In genomic region chr11:33706546-33706945, GRCh38 we compare ENCODE assay signal across 1 cellular context.
TF ChIP-seq lines count a peak whose summit lies in the region.

No MANE protein-coding gene starts in this region.

TF ChIP-seq in liver, 16 proteins besides CTCF, POLR2A, EP300 and RAD21 (continued from another document):
- no peak for TF ChIP-seq EGR1 (IDR thresholded peaks at IDR 0.05; ENCODE audit: low read depth in 2 of 2)
